In genomic region chr14:49497725-49498348, GRCh38 we compare ENCODE assay signal across 8 cellular contexts.
DNase-seq lines count a peak whose midpoint lies in the region; ATAC-seq and TF ChIP-seq lines count a peak whose summit lies in the region.

No MANE protein-coding gene starts in this region.

- DNase-seq in DMS153 (lab: John Stamatoyannopoulos, UW) (peak; percentile 45), NCI-H2196 treated with DMSO at 0.1 percent for 48 hours (lab: John Stamatoyannopoulos, UW; ENCODE audit: unreplicated experiment) (peak; percentile 25), germinal center (ENCODE audit: low spot score) (peak; percentile 53), renal cortical epithelial cell (ENCODE audit: low read depth) (peak; percentile 75)

- ATAC-seq in GM19328 (IDR thresholded peaks at IDR 0.05; ENCODE audit: unreplicated experiment) (peak; percentile 71), HG03354 (IDR thresholded peaks at IDR 0.05; ENCODE audit: poor library complexity, severe bottlenecking, unreplicated experiment) (peak; percentile 89), GM21737 (IDR thresholded peaks at IDR 0.05; ENCODE audit: unreplicated experiment) (no peak)

- TF ChIP-seq CTCF in WI38 (IDR thresholded peaks at IDR 0.05; ENCODE audit: low read depth, low read length): peak; percentile 68; the same call in 1 of the 2 replicates

- no peak overlapping the region for H3K4me3 ChIP-seq in WI38 (ENCODE audit: low read depth, low read length)

Comparison
In these comparisons a context has a peak if more than half of its experiments do, and no peak if none do; other contexts are left out.
1. DNase-seq: peak in every context shown above with its lines; median percentile 75 in renal cortical epithelial cell; 53 in germinal center; 45 in DMS153; 25 in NCI-H2196 treated with DMSO at 0.1 percent for 48 hours.